In genomic region chr13:45847554-45848224, GRCh38 we compare ENCODE assay signal across 9 cellular contexts. TPM values are rescaled to one million over a fixed set of nuclear protein-coding genes. Genes with fewer than 3 reads are reported as not detected.
DNase-seq lines count a peak whose midpoint lies in the region; ATAC-seq and TF ChIP-seq lines count a peak whose summit lies in the region.
"Had no signal": no experiment of that assay in that cellular context is flagged by ENCODE, and none has a peak within 500 bp of the region (broad histone marks: within the 10 kb centered on the region; RNA-seq: fewer than 3 reads in every experiment).

No MANE protein-coding gene starts in this region.

- no peak overlapping the region for H2AFZ ChIP-seq in neural progenitor cell (replicated peaks)
- no peak overlapping the region for H2AFZ ChIP-seq in GM23248
- H2AFZ ChIP-seq in osteoblast (ENCODE audit: low read length) = no peak overlapping the region

- no peaks in the 10 kb centered on the region for H4K20me1 ChIP-seq in neural progenitor cell (ENCODE audit: low read depth)
- H4K20me1 ChIP-seq in GM23248 (ENCODE audit: insufficient read depth) = no peaks in the 10 kb centered on the region
- H4K20me1 ChIP-seq in osteoblast (ENCODE audit: insufficient read depth, low read length) = no peaks in the 10 kb centered on the region

- no peaks in the 10 kb centered on the region for H3K9me3 Mint-ChIP-seq in activated naive CD8-positive, alpha-beta T cell treated with anti-CD3 and anti-CD28 coated beads, Interleukin-2, amount 10 ng/mL, durations not matched to agents 7 days and 5 days
- H3K9me3 Mint-ChIP-seq in neural progenitor cell = no peaks in the 10 kb centered on the region

- H3F3A ChIP-seq in neural progenitor cell (ENCODE audit: low read depth) (no peaks in the 10 kb centered on the region), GM23248 (ENCODE audit: insufficient read depth) (no peaks in the 10 kb centered on the region)

- H3K9me3 ChIP-seq in neural progenitor cell (ENCODE audit: low read depth) (no peaks in the 10 kb centered on the region), GM23248 (ENCODE audit: low read depth) (no peaks in the 10 kb centered on the region), osteoblast (ENCODE audit: low read depth, low read length) (no peaks in the 10 kb centered on the region)

- H3K4me3 Mint-ChIP-seq in activated naive CD8-positive, alpha-beta T cell treated with anti-CD3 and anti-CD28 coated beads, Interleukin-2, amount 10 ng/mL, durations not matched to agents 7 days and 5 days = peak overlapping the region; percentile 65
- peak overlapping the region; percentile 34 for H3K4me3 Mint-ChIP-seq in neural progenitor cell

- H3K36me3 ChIP-seq in neural progenitor cell (no peaks in the 10 kb centered on the region), GM23248 (ENCODE audit: low read depth) (no peaks in the 10 kb centered on the region), osteoblast (ENCODE audit: insufficient read depth, low read length) (no peaks in the 10 kb centered on the region)

- POLR2A ChIA-PET in activated naive CD8-positive, alpha-beta T cell treated with anti-CD3 and anti-CD28 coated beads, Interleukin-2, amount 10 ng/mL, durations not matched to agents 7 days and 5 days (lab: Charles Lee) = no interaction called here

- H3K4me1 Mint-ChIP-seq in activated naive CD8-positive, alpha-beta T cell treated with anti-CD3 and anti-CD28 coated beads, Interleukin-2, amount 10 ng/mL, durations not matched to agents 7 days and 5 days = peaks cover 35% of the 10 kb centered on the region
- H3K4me1 Mint-ChIP-seq in neural progenitor cell = peaks cover 83% of the 10 kb centered on the region

- H3K27me3 Mint-ChIP-seq in activated naive CD8-positive, alpha-beta T cell treated with anti-CD3 and anti-CD28 coated beads, Interleukin-2, amount 10 ng/mL, durations not matched to agents 7 days and 5 days = peaks cover 32% of the 10 kb centered on the region
- H3K27me3 Mint-ChIP-seq in neural progenitor cell (ENCODE audit: insufficient read depth, low read depth) = peaks cover 8% of the 10 kb centered on the region

- DNase-seq in activated T-cell treated with anti-CD3 and anti-CD28 coated beads for 1 hour (ENCODE audit: low read depth) (peak; percentile 19), activated T-cell treated with anti-CD3 and anti-CD28 coated beads for 4 hours (no peak), NCI-H524 treated with DMSO at 0.1 percent for 48 hours (lab: John Stamatoyannopoulos, UW) (peak; percentile 24), neural progenitor cell (ENCODE audit: low spot score) (no peak), GM23248 (no peak), amygdala (lab: John Stamatoyannopoulos, UW) (no peak), osteoblast (ENCODE audit: insufficient read length, low spot score, missing footprints) (no peak)
- DNase-seq in activated naive CD8-positive, alpha-beta T cell treated with anti-CD3 and anti-CD28 coated beads, Interleukin-2, amount 10 ng/mL, durations not matched to agents 7 days and 5 days = peak; percentile 34

- WGBS in GM23248 (ENCODE audit: low coverage in 1 of 2, low lambda C conversion rate in 2 of 2, missing lambda C conversion rate in 2 of 2), 2 experiments = 52 to 55% methylated on average over 13 of the region's 13 CpGs

- H3K9ac ChIP-seq in neural progenitor cell (no peak overlapping the region), GM23248 (no peak overlapping the region)

- ATAC-seq in activated naive CD8-positive, alpha-beta T cell treated with anti-CD3 and anti-CD28 coated beads, Interleukin-2, amount 10 ng/mL, durations not matched to agents 7 days and 5 days (ENCODE audit: low read depth) = peak; percentile 72

- H3K36me3 Mint-ChIP-seq in activated naive CD8-positive, alpha-beta T cell treated with anti-CD3 and anti-CD28 coated beads, Interleukin-2, amount 10 ng/mL, durations not matched to agents 7 days and 5 days = no peaks in the 10 kb centered on the region
- peaks cover 2% of the 10 kb centered on the region for H3K36me3 Mint-ChIP-seq in neural progenitor cell

- no peaks in the 10 kb centered on the region for H3K9me2 ChIP-seq in GM23248 (ENCODE audit: insufficient read depth)

- H3K27ac ChIP-seq in neural progenitor cell = no peak overlapping the region
- H3K27ac ChIP-seq in GM23248 = no peak overlapping the region
- no peak overlapping the region for H3K27ac ChIP-seq in osteoblast (ENCODE audit: low read depth, low read length)
- H3K27ac ChIP-seq: C4-2B had no signal

- H3K4me2 ChIP-seq in neural progenitor cell (no peak overlapping the region), GM23248 (ENCODE audit: unreplicated experiment) (no peak overlapping the region), osteoblast (ENCODE audit: insufficient read depth, low read length) (no peak overlapping the region)

- no peak for TF ChIP-seq CTCF in neural progenitor cell (IDR thresholded peaks at IDR 0.05)
- TF ChIP-seq CTCF in osteoblast (IDR thresholded peaks at IDR 0.05; ENCODE audit: extremely low read depth, low read depth, low read length) = no peak

- H3K27me3 ChIP-seq in neural progenitor cell (peaks cover 50% of the 10 kb centered on the region), GM23248 (replicated peaks; ENCODE audit: insufficient read depth) (peaks cover 61% of the 10 kb centered on the region), osteoblast (ENCODE audit: insufficient read depth, low read length) (peaks cover 65% of the 10 kb centered on the region)

- H3K4me1 ChIP-seq in neural progenitor cell (peaks cover 37% of the 10 kb centered on the region), GM23248 (ENCODE audit: insufficient read depth) (no peaks in the 10 kb centered on the region), osteoblast (ENCODE audit: insufficient read depth, low read length) (no peaks in the 10 kb centered on the region)

- peak overlapping the region; percentile 68 for H3K27ac Mint-ChIP-seq in activated naive CD8-positive, alpha-beta T cell treated with anti-CD3 and anti-CD28 coated beads, Interleukin-2, amount 10 ng/mL, durations not matched to agents 7 days and 5 days
- no peak overlapping the region for H3K27ac Mint-ChIP-seq in neural progenitor cell

- H3K79me2 ChIP-seq in neural progenitor cell (ENCODE audit: low read depth) = no peaks in the 10 kb centered on the region
- no peaks in the 10 kb centered on the region for H3K79me2 ChIP-seq in GM23248 (ENCODE audit: insufficient read depth)
- no peaks in the 10 kb centered on the region for H3K79me2 ChIP-seq in osteoblast (ENCODE audit: insufficient read depth, low read length)

- in situ Hi-C loops in GM23248 (cut with MboI) = no loop called here

- H3K4me3 ChIP-seq in neural progenitor cell = no peak overlapping the region
- no peak overlapping the region for H3K4me3 ChIP-seq in GM23248
- no peak overlapping the region for H3K4me3 ChIP-seq in osteoblast (ENCODE audit: insufficient read depth, low read length)

RNA-seq across cellular contexts. Expression of gene SIAH3, which starts 3.9 kb away (rescaled TPM):
- total RNA-seq in activated naive CD8-positive, alpha-beta T cell treated with anti-CD3 and anti-CD28 coated beads, Interleukin-2, amount 10 ng/mL, durations not matched to agents 7 days and 5 days = under 1 TPM; 0.36 to 0.62 TPM
- not detected in 2 replicates for total RNA-seq in neural progenitor cell (ENCODE audit: low replicate concordance)
- not detected in 2 replicates for total RNA-seq in GM23248 (2014; rRNA removed; shearing (Covaris generic))
- polyA plus RNA-seq in GM23248 (2016; fragmentation: Nextera tagmentation; extraction: Ambion mirVana) = not detected in 2 replicates
- not detected in 2 replicates for total RNA-seq in osteoblast

Comparison
In these comparisons a context has a peak if more than half of its experiments do, and no peak if none do; other contexts are left out.
1. DNase-seq: peak in activated T-cell treated with anti-CD3 and anti-CD28 coated beads for 1 hour (single experiment), NCI-H524 treated with DMSO at 0.1 percent for 48 hours (single experiment) and activated naive CD8-positive, alpha-beta T cell treated with anti-CD3 and anti-CD28 coated beads, Interleukin-2, amount 10 ng/mL, durations not matched to agents 7 days and 5 days (single experiment); none in activated T-cell treated with anti-CD3 and anti-CD28 coated beads for 4 hours (single experiment), neural progenitor cell (single experiment), GM23248 (single experiment), amygdala (0 of 56) and osteoblast (single experiment).